Comparison of ENCODE assay signal across 24 cellular contexts in the genomic region with DNA sequence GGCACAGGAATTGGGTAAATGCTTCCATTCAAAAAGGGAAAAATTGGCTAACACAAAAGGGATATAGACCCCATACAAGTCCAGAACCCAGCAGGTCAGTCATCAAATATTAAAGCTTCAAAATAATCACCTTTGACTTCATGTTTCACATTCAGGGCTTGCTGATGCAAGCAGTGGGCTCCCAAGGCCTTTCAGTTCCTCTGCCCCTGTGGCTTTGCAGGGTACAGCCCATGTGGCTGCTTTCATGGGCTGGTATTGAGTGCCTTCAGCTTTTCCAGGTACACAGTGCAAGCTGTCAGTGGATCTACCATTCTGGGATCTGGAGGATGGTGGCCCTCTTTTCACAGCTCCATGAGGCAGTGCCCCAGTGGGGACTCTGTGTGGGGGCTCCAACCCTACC.
"Had no signal": no experiment of that assay in that cellular context is flagged by ENCODE, and none has a peak within 500 bp of the region (broad histone marks: within the 10 kb centered on the region; RNA-seq: fewer than 3 reads in every experiment).

No MANE protein-coding gene starts in this region.

- H3K9me3 ChIP-seq: ovary, psoas muscle, right lobe of liver, sigmoid colon, stomach, thoracic aorta, thyroid gland, tibial nerve, upper lobe of left lung had no signal

- H3K4me1 ChIP-seq: neural progenitor cell, parathyroid adenoma, psoas muscle, right lobe of liver, sigmoid colon, thyroid gland, tibial nerve had no signal

- ATAC-seq: natural killer cell; psoas muscle; right cardiac atrium; right lobe of liver; stimulated activated effector memory CD8-positive, alpha-beta T cell treated with anti-CD3 and anti-CD28 coated beads, Interleukin-12 subunit alpha, Interleukin-12 subunit beta, amount 100 ng/mL, for 72 hours had no signal

- H3K36me3 ChIP-seq: neural progenitor cell, ovary, right lobe of liver, sigmoid colon, stomach, thoracic aorta, thyroid gland, tibial nerve, upper lobe of left lung had no signal

- H3K27me3 ChIP-seq: neural progenitor cell, ovary, right lobe of liver, sigmoid colon, stomach, thyroid gland, tibial nerve, upper lobe of left lung had no signal

- H3K4me3 ChIP-seq: neural progenitor cell, ovary, psoas muscle, right lobe of liver, sigmoid colon, stomach, thoracic aorta, thyroid gland, tibial nerve, upper lobe of left lung had no signal

- DNase-seq: natural killer cell; occipital lobe; ovary; posterior cingulate gyrus; psoas muscle; right cardiac atrium; right lobe of liver; sigmoid colon; small intestine; stimulated activated CD4-positive, alpha-beta T cell treated with anti-CD3 and anti-CD28 coated beads, Interleukin-15, amount 100 ng/mL, for 24 hours; stimulated activated CD4-positive, alpha-beta T cell treated with anti-CD3 and anti-CD28 coated beads, Interleukin-2, amount 100 ng/mL, for 24 hours; stimulated activated CD4-positive, alpha-beta T cell treated with anti-CD3 and anti-CD28 coated beads, Interleukin-2, amount 100 ng/mL, for 48 hours; stimulated activated CD4-positive, alpha-beta T cell treated with anti-CD3 and anti-CD28 coated beads, Interleukin-4, amount 100 ng/mL, for 24 hours; stimulated activated naive B cell treated with anti-CD40 and anti-IgM and Interleukin-4, amounts not matched to agents 10 μg/mL and 1 μg/mL and 100 μg/mL, for 72 hours; stimulated activated naive CD4-positive, alpha-beta T cell treated with Interleukin-2 at 50 U/mL for 16 hours; stomach; thyroid gland; trophoblast cell; upper lobe of left lung had no signal

- H3K27ac ChIP-seq: neural progenitor cell, ovary, parathyroid adenoma, psoas muscle, right lobe of liver, sigmoid colon, stomach, thoracic aorta, thyroid gland, tibial nerve, upper lobe of left lung had no signal
